25 cellular contexts compared by ENCODE assay signal in genomic region chr3:140252812-140253656, GRCh38.
"Had no signal": no experiment of that assay in that cellular context is flagged by ENCODE, and none has a peak within 500 bp of the region (broad histone marks: within the 10 kb centered on the region; RNA-seq: fewer than 3 reads in every experiment).

No MANE protein-coding gene starts in this region.

- DNase-seq: activated CD4-positive, alpha-beta T cell treated with anti-CD3 and anti-CD28 coated beads, Interleukin-2, amount 50 U/mL, for 4 hours; activated CD8-positive, alpha-beta memory T cell treated with anti-CD3 and anti-CD28 coated beads for 24 hours; activated CD8-positive, alpha-beta memory T cell treated with anti-CD3 and anti-CD28 coated beads, Interleukin-2, amount 50 U/mL, for 4 hours; activated naive CD4-positive, alpha-beta T cell; activated T-cell treated with anti-CD3 and anti-CD28 coated beads, Interleukin-2, amount 50 U/mL, for 24 hours; adrenal gland; colonic mucosa; dorsolateral prefrontal cortex; effector memory CD8-positive, alpha-beta T cell; head of caudate nucleus; hypothalamus; nucleus accumbens; posterior cingulate gyrus; small intestine; stimulated activated CD4-positive, alpha-beta T cell treated with anti-CD3 and anti-CD28 coated beads, Interleukin-15, amount 100 ng/mL, for 24 hours; stimulated activated CD8-positive, alpha-beta memory T cell treated with anti-CD3 and anti-CD28 coated beads, Interleukin-4, amount 100 ng/mL, for 48 hours; stimulated activated naive CD4-positive, alpha-beta T cell; T-helper 9 cell; upper lobe of right lung had no signal

- H3K4me3 ChIP-seq: adrenal gland, ascending aorta, colonic mucosa, dorsolateral prefrontal cortex, gastroesophageal sphincter, upper lobe of right lung had no signal

- H3K4me3 Mint-ChIP-seq: activated naive CD8-positive, alpha-beta T cell; activated T-cell treated with anti-CD3 and anti-CD28 coated beads, Interleukin-2, amount 50 U/mL, for 24 hours; central memory CD8-positive, alpha-beta T cell; effector memory CD8-positive, alpha-beta T cell; natural killer cell treated with Interleukin-12 subunit alpha and Interleukin-12 subunit beta and Interleukin-15 and Interleukin-18, amount 100 ng/mL, for 72 hours had no signal

- H3K27me3 ChIP-seq: adrenal gland, ascending aorta, colonic mucosa, dorsolateral prefrontal cortex, gastroesophageal sphincter, upper lobe of right lung had no signal

- H3K36me3 ChIP-seq: adrenal gland, ascending aorta, colonic mucosa, gastroesophageal sphincter, upper lobe of right lung had no signal

- H3K4me1 ChIP-seq: adrenal gland, ascending aorta, colonic mucosa, upper lobe of right lung had no signal

- H3K36me3 Mint-ChIP-seq: activated naive CD8-positive, alpha-beta T cell; natural killer cell treated with Interleukin-12 subunit alpha and Interleukin-12 subunit beta and Interleukin-15 and Interleukin-18, amount 100 ng/mL, for 72 hours had no signal

- H3K9me3 ChIP-seq: adrenal gland, ascending aorta, colonic mucosa, gastroesophageal sphincter, upper lobe of right lung had no signal

- H3K27ac ChIP-seq: adrenal gland, ascending aorta, colonic mucosa, dorsolateral prefrontal cortex, gastroesophageal sphincter, upper lobe of right lung had no signal

- H3K9me3 Mint-ChIP-seq: activated T-cell treated with anti-CD3 and anti-CD28 coated beads, Interleukin-2, amount 50 U/mL, for 24 hours; activated T-helper 2 cell treated with anti-CD3 and anti-CD28 coated beads, Interferon-gamma antibody, Interleukin-2, Interleukin-4, amounts not matched to agents 10 μg/mL and 5 μg/mL and 100 μg/mL, durations not matched to agents 14 hours and 24 hours and 36 hours; central memory CD8-positive, alpha-beta T cell; effector memory CD8-positive, alpha-beta T cell; natural killer cell treated with Interleukin-12 subunit alpha and Interleukin-12 subunit beta and Interleukin-15 and Interleukin-18, amount 100 ng/mL, for 72 hours had no signal

- H3K4me1 Mint-ChIP-seq: central memory CD8-positive, alpha-beta T cell had no signal

- H3K27ac Mint-ChIP-seq: activated naive CD8-positive, alpha-beta T cell; activated T-cell treated with anti-CD3 and anti-CD28 coated beads, Interleukin-2, amount 50 U/mL, for 24 hours; activated T-helper 2 cell treated with anti-CD3 and anti-CD28 coated beads, Interferon-gamma antibody, Interleukin-2, Interleukin-4, amounts not matched to agents 10 μg/mL and 5 μg/mL and 100 μg/mL, durations not matched to agents 14 hours and 24 hours and 36 hours; effector memory CD8-positive, alpha-beta T cell; natural killer cell treated with Interleukin-12 subunit alpha and Interleukin-12 subunit beta and Interleukin-15 and Interleukin-18, amount 100 ng/mL, for 72 hours had no signal

- H3K27me3 Mint-ChIP-seq: activated T-cell treated with anti-CD3 and anti-CD28 coated beads, Interleukin-2, amount 50 U/mL, for 24 hours; central memory CD8-positive, alpha-beta T cell had no signal
